25 cellular contexts compared by ENCODE assay signal in the genomic region with DNA sequence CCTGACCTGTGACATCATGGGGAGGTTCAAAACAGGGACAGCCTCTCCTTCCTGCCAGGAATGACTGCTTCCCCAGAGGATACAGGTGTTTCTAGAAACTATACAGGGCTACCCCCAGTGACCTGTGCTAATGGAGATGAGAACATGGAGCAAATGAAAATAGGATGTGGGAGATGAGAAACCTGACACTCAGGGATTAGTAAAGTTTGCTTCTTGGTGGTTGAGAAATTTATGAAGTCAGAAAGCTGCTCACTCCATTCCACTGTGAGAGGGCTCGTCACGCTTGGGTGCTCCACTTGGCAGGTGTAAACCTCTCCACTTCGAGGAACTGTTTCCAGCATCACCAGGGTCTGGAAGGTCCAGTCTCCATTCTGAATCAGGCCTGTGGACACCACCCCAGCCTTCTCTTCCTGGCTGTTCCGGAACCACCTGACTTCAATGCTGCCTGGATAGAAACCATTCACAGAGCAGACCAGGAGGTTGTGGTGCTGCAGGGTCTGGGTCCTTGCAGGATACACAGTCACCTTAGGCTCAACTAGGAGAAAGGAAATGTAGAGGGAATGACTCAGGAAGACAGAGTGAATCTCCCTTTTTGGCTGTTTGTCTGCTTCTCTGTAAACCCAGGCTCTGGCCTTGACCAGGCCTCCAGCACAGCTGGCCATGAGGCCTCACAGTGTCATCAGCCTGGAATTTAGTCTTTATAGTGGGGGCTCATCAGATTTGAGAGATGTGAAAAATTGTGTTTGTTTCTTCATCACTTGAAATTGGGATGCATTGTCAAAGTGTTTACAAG. TPM values are rescaled to one million over a fixed set of nuclear protein-coding genes. Genes with fewer than 3 reads are reported as not detected.
"Had no signal": no experiment of that assay in that cellular context is flagged by ENCODE, and none has a peak within 500 bp of the region (broad histone marks: within the 10 kb centered on the region; RNA-seq: fewer than 3 reads in every experiment).

No MANE protein-coding gene starts in this region.

- H3K9me3 Mint-ChIP-seq: activated T-helper 1 cell treated with anti-CD3 and anti-CD28 coated beads, Interleukin-12 subunit alpha, Interleukin-12 subunit beta, Interleukin-2, Interleukin-4 antibody, amounts not matched to agents 30 ng/mL and 10 ng/mL and 1 ng/mL, durations not matched to agents 14 hours and 24 hours and 36 hours; effector memory CD8-positive, alpha-beta T cell; immature natural killer cell; naive thymus-derived CD8-positive, alpha-beta T cell; T-helper 1 cell treated with Interleukin-12 subunit alpha and Interleukin-12 subunit beta and Interleukin-4 antibody, amounts not matched to agents 30 μg/mL and 1 μg/mL, for 36 hours had no signal

- H3K27ac Mint-ChIP-seq: activated CD4-positive, alpha-beta T cell treated with anti-CD3 and anti-CD28 coated beads for 36 hours; activated naive CD8-positive, alpha-beta T cell; activated T-helper 1 cell treated with anti-CD3 and anti-CD28 coated beads, Interleukin-12 subunit alpha, Interleukin-12 subunit beta, Interleukin-2, Interleukin-4 antibody, amounts not matched to agents 30 ng/mL and 10 ng/mL and 1 ng/mL, durations not matched to agents 14 hours and 24 hours and 36 hours; immature natural killer cell; T-helper 1 cell treated with Interleukin-12 subunit alpha and Interleukin-12 subunit beta and Interleukin-4 antibody, amounts not matched to agents 30 μg/mL and 1 μg/mL, for 36 hours had no signal

- H3K4me1 Mint-ChIP-seq: activated CD4-positive, alpha-beta T cell treated with anti-CD3 and anti-CD28 coated beads for 36 hours; immature natural killer cell had no signal

- H3K9ac ChIP-seq: parathyroid adenoma had no signal

- H3K79me2 ChIP-seq: parathyroid adenoma had no signal

- H3K4me3 Mint-ChIP-seq: activated CD4-positive, alpha-beta T cell treated with anti-CD3 and anti-CD28 coated beads for 36 hours; activated naive CD8-positive, alpha-beta T cell; activated T-helper 1 cell treated with anti-CD3 and anti-CD28 coated beads, Interleukin-12 subunit alpha, Interleukin-12 subunit beta, Interleukin-2, Interleukin-4 antibody, amounts not matched to agents 30 ng/mL and 10 ng/mL and 1 ng/mL, durations not matched to agents 14 hours and 24 hours and 36 hours; effector memory CD8-positive, alpha-beta T cell; immature natural killer cell; naive thymus-derived CD8-positive, alpha-beta T cell; T-helper 1 cell treated with Interleukin-12 subunit alpha and Interleukin-12 subunit beta and Interleukin-4 antibody, amounts not matched to agents 30 μg/mL and 1 μg/mL, for 36 hours had no signal

- H3K4me3 ChIP-seq: cardiac muscle cell, esophagus squamous epithelium, heart right ventricle, sigmoid colon, tibial nerve, vagina had no signal

- H3K4me1 ChIP-seq: esophagus squamous epithelium, parathyroid adenoma, sigmoid colon, tibial nerve, vagina had no signal

- H2AFZ ChIP-seq: parathyroid adenoma had no signal

- H3K9me3 ChIP-seq: esophagus squamous epithelium, heart right ventricle, sigmoid colon, tibial nerve, vagina had no signal

- DNase-seq: activated CD4-positive, alpha-beta T cell treated with anti-CD3 and anti-CD28 coated beads for 36 hours; activated CD4-positive, alpha-beta T cell treated with anti-CD3 and anti-CD28 coated beads, Interleukin-2, amount 50 U/mL, for 48 hours; activated T-cell treated with anti-CD3 and anti-CD28 coated beads for 4 hours; amniotic stem cell; dermis blood vessel endothelial cell; effector memory CD8-positive, alpha-beta T cell; esophagus squamous epithelium; heart right ventricle; immature natural killer cell; kidney glomerular epithelial cell; left ventricle myocardium superior; mesenchymal stem cell; naive thymus-derived CD8-positive, alpha-beta T cell; sigmoid colon; stimulated activated naive CD4-positive, alpha-beta T cell treated with Interleukin-2 at 50 U/mL for 16 hours; substantia nigra had no signal

- H3K27me3 ChIP-seq: cardiac muscle cell, esophagus squamous epithelium, sigmoid colon, tibial nerve, vagina had no signal

- H3K27ac ChIP-seq: cardiac muscle cell, esophagus squamous epithelium, heart right ventricle, parathyroid adenoma, sigmoid colon, tibial nerve, vagina, VCaP had no signal

- H3K36me3 ChIP-seq: cardiac muscle cell, esophagus squamous epithelium, sigmoid colon, tibial nerve, vagina had no signal

- H3K36me3 Mint-ChIP-seq: activated naive CD8-positive, alpha-beta T cell; immature natural killer cell; naive thymus-derived CD8-positive, alpha-beta T cell had no signal

- H3K27me3 Mint-ChIP-seq: activated CD4-positive, alpha-beta T cell treated with anti-CD3 and anti-CD28 coated beads for 36 hours; effector memory CD8-positive, alpha-beta T cell had no signal

RNA-seq across cellular contexts. Expression of a gene that starts 10.8 kb away (rescaled TPM):
- total RNA-seq: cardiac muscle cell, chondrocyte, dermis blood vessel endothelial cell had no signal
